ENCODE assay signal across 25 cellular contexts in the genomic region with DNA sequence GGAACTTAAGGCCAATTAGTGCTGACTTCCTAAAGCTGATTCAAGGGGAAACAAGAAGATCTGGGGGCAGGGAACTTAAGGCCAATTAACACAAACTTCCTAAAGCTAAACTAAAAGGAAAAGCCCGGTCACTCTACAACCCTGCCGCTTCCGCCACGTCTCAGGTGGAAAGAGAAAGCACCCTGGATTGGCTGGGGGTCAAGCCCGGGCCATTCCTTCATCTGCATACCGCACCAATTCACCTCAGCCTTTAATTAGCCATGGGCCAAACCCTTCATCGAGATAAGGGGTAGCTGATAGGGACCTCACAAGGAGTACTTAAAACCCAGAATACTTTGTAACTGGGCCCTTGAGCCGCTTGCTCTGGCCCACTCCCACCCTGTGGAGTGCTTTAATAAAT. TPM values are rescaled to one million over a fixed set of nuclear protein-coding genes. Genes with fewer than 3 reads are reported as not detected.
"Had no signal": no experiment of that assay in that cellular context is flagged by ENCODE, and none has a peak within 500 bp of the region (broad histone marks: within the 10 kb centered on the region; RNA-seq: fewer than 3 reads in every experiment).

No MANE protein-coding gene starts in this region.

- H3K4me3 ChIP-seq: cardiac muscle cell, K562 had no signal

- DNase-seq: activated CD4-positive, alpha-beta memory T cell treated with anti-CD3 and anti-CD28 coated beads for 36 hours; activated CD4-positive, alpha-beta T cell treated with anti-CD3 and anti-CD28 coated beads, Interleukin-2, amount 10 ng/mL, durations not matched to agents 7 days and 5 days; activated CD4-positive, CD25-positive, alpha-beta regulatory T cell; activated CD8-positive, alpha-beta memory T cell treated with anti-CD3 and anti-CD28 coated beads for 24 hours; activated gamma-delta T cell treated with Interleukin-2 at 50 U/mL for 16 hours; activated naive CD4-positive, alpha-beta T cell treated with anti-CD3 and anti-CD28 coated beads, Interleukin-2, amount 10 ng/mL, durations not matched to agents 7 days and 5 days; activated naive CD8-positive, alpha-beta T cell treated with anti-CD3 and anti-CD28 coated beads for 36 hours; activated T-cell treated with anti-CD3 and anti-CD28 coated beads for 4 hours; activated T-cell treated with anti-CD3 and anti-CD28 coated beads, Interleukin-2, amount 50 U/mL, for 48 hours; brain microvascular endothelial cell; Karpas-422; MM.1S; NCI-H1105; NCI-H1436; NCI-H1694 treated with DMSO at 0.1 percent for 48 hours; NCI-H2081; NCI-H510A treated with DMSO at 0.1 percent for 48 hours; SIG-M5; T-helper 17 cell; T-helper 9 cell had no signal

- H3K27ac Mint-ChIP-seq: activated CD4-positive, alpha-beta memory T cell treated with anti-CD3 and anti-CD28 coated beads for 36 hours; activated CD4-positive, alpha-beta T cell treated with anti-CD3 and anti-CD28 coated beads, Interleukin-2, amount 10 ng/mL, durations not matched to agents 7 days and 5 days; activated naive CD4-positive, alpha-beta T cell treated with anti-CD3 and anti-CD28 coated beads, Interleukin-2, amount 10 ng/mL, durations not matched to agents 7 days and 5 days; activated naive CD8-positive, alpha-beta T cell treated with anti-CD3 and anti-CD28 coated beads for 36 hours; activated T-helper 17 cell treated with anti-CD3 and anti-CD28 coated beads, Interleukin-2, amount 50 U/mL, for 72 hours; T-helper 17 cell had no signal

- H3K27me3 Mint-ChIP-seq: activated CD4-positive, alpha-beta T cell treated with anti-CD3 and anti-CD28 coated beads, Interleukin-2, amount 10 ng/mL, durations not matched to agents 7 days and 5 days; activated naive CD8-positive, alpha-beta T cell treated with anti-CD3 and anti-CD28 coated beads for 36 hours had no signal

- H3K36me3 Mint-ChIP-seq: activated CD4-positive, alpha-beta memory T cell treated with anti-CD3 and anti-CD28 coated beads for 36 hours; activated naive CD4-positive, alpha-beta T cell treated with anti-CD3 and anti-CD28 coated beads, Interleukin-2, amount 10 ng/mL, durations not matched to agents 7 days and 5 days; activated naive CD8-positive, alpha-beta T cell treated with anti-CD3 and anti-CD28 coated beads for 36 hours had no signal

- H3K36me3 ChIP-seq: brain microvascular endothelial cell, cardiac muscle cell had no signal

- H3K4me3 Mint-ChIP-seq: activated CD4-positive, alpha-beta memory T cell treated with anti-CD3 and anti-CD28 coated beads for 36 hours; activated CD4-positive, alpha-beta T cell treated with anti-CD3 and anti-CD28 coated beads, Interleukin-2, amount 10 ng/mL, durations not matched to agents 7 days and 5 days; activated naive CD4-positive, alpha-beta T cell treated with anti-CD3 and anti-CD28 coated beads, Interleukin-2, amount 10 ng/mL, durations not matched to agents 7 days and 5 days; activated naive CD8-positive, alpha-beta T cell treated with anti-CD3 and anti-CD28 coated beads for 36 hours; activated T-helper 17 cell treated with anti-CD3 and anti-CD28 coated beads, Interleukin-2, amount 50 U/mL, for 72 hours; T-helper 17 cell had no signal

- H3K27ac ChIP-seq: brain microvascular endothelial cell, cardiac muscle cell had no signal

- ATAC-seq: activated T-helper 17 cell treated with anti-CD3 and anti-CD28 coated beads, Interleukin-2, amount 50 U/mL, for 72 hours; K562; T-helper 17 cell had no signal

- H3K27me3 ChIP-seq: brain microvascular endothelial cell had no signal

- H3K9me3 Mint-ChIP-seq: activated CD4-positive, alpha-beta memory T cell treated with anti-CD3 and anti-CD28 coated beads for 36 hours; activated CD4-positive, alpha-beta T cell treated with anti-CD3 and anti-CD28 coated beads, Interleukin-2, amount 10 ng/mL, durations not matched to agents 7 days and 5 days; activated naive CD4-positive, alpha-beta T cell treated with anti-CD3 and anti-CD28 coated beads, Interleukin-2, amount 10 ng/mL, durations not matched to agents 7 days and 5 days; activated naive CD8-positive, alpha-beta T cell treated with anti-CD3 and anti-CD28 coated beads for 36 hours; activated T-helper 17 cell treated with anti-CD3 and anti-CD28 coated beads, Interleukin-2, amount 50 U/mL, for 72 hours had no signal

RNA-seq across cellular contexts. Expression of gene TMPRSS7, which starts 14.4 kb away (rescaled TPM):
- total RNA-seq: activated CD4-positive, alpha-beta memory T cell treated with anti-CD3 and anti-CD28 coated beads for 36 hours; activated CD4-positive, alpha-beta T cell treated with anti-CD3 and anti-CD28 coated beads, Interleukin-2, amount 10 ng/mL, durations not matched to agents 7 days and 5 days; activated naive CD8-positive, alpha-beta T cell treated with anti-CD3 and anti-CD28 coated beads for 36 hours; cardiac muscle cell; K562; OCI-LY7; RPMI7951 had no signal

RNA-seq across cellular contexts. Expression of gene TAGLN3, which starts 50.2 kb away (rescaled TPM):
- total RNA-seq: K562, OCI-LY7 had no signal
